Comparison of ENCODE assay signal across 1 cellular context in the genomic region with DNA sequence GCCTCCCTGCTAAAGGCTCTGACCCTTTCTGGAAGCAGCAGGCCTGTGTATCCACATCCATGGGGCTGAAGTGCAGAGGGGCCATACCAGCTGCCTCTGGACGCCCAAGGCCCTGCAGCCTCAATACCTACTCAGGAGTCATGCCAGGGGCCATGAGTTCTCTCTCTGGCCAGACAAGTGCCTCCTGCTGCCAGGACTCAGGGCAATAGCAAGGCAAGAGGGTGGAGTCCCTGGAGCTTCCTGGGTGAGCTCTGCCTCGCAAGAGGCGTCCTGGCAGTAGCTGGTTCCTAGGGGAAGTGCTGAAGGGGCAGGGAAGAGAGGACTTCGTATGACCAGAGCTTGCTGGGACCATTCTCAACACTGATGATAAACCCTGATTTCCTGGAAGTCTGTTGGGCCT.
TF ChIP-seq lines count a peak whose summit lies in the region.

No MANE protein-coding gene starts in this region.

TF ChIP-seq in GM23338, 12 proteins besides CTCF, POLR2A, EP300 and RAD21:
- TF ChIP-seq POLR2AphosphoS5 (IDR thresholded peaks at IDR 0.05; ENCODE audit: low read depth) (no peak), STAT1 (IDR thresholded peaks at IDR 0.05; ENCODE audit: unreplicated experiment) (no peak), ZNF114 (CRISPR knock-in tag; IDR thresholded peaks at IDR 0.05) (no peak), NANOG (IDR thresholded peaks at IDR 0.05; ENCODE audit: borderline replicate concordance) (no peak), JUNB (IDR thresholded peaks at IDR 0.05; ENCODE audit: unreplicated experiment) (no peak), CREB1 (CRISPR knock-in tag; IDR thresholded peaks at IDR 0.05; ENCODE audit: low read depth) (no peak), EZH2phosphoT487 (IDR thresholded peaks at IDR 0.05; ENCODE audit: unreplicated experiment) (no peak), EZH2 (IDR thresholded peaks at IDR 0.05; ENCODE audit: low read depth, unreplicated experiment) (no peak), REST (IDR thresholded peaks at IDR 0.05; ENCODE audit: unreplicated experiment) (no peak), ZNF331 (CRISPR knock-in tag; IDR thresholded peaks at IDR 0.05; ENCODE audit: low read depth) (no peak)
- TF ChIP-seq, protein P1, sequence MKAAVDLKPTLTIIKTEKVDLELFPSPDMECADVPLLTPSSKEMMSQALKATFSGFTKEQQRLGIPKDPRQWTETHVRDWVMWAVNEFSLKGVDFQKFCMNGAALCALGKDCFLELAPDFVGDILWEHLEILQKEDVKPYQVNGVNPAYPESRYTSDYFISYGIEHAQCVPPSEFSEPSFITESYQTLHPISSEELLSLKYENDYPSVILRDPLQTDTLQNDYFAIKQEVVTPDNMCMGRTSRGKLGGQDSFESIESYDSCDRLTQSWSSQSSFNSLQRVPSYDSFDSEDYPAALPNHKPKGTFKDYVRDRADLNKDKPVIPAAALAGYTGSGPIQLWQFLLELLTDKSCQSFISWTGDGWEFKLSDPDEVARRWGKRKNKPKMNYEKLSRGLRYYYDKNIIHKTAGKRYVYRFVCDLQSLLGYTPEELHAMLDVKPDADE (IDR thresholded peaks at IDR 0.05), result no peak
- TF ChIP-seq, protein P2, sequence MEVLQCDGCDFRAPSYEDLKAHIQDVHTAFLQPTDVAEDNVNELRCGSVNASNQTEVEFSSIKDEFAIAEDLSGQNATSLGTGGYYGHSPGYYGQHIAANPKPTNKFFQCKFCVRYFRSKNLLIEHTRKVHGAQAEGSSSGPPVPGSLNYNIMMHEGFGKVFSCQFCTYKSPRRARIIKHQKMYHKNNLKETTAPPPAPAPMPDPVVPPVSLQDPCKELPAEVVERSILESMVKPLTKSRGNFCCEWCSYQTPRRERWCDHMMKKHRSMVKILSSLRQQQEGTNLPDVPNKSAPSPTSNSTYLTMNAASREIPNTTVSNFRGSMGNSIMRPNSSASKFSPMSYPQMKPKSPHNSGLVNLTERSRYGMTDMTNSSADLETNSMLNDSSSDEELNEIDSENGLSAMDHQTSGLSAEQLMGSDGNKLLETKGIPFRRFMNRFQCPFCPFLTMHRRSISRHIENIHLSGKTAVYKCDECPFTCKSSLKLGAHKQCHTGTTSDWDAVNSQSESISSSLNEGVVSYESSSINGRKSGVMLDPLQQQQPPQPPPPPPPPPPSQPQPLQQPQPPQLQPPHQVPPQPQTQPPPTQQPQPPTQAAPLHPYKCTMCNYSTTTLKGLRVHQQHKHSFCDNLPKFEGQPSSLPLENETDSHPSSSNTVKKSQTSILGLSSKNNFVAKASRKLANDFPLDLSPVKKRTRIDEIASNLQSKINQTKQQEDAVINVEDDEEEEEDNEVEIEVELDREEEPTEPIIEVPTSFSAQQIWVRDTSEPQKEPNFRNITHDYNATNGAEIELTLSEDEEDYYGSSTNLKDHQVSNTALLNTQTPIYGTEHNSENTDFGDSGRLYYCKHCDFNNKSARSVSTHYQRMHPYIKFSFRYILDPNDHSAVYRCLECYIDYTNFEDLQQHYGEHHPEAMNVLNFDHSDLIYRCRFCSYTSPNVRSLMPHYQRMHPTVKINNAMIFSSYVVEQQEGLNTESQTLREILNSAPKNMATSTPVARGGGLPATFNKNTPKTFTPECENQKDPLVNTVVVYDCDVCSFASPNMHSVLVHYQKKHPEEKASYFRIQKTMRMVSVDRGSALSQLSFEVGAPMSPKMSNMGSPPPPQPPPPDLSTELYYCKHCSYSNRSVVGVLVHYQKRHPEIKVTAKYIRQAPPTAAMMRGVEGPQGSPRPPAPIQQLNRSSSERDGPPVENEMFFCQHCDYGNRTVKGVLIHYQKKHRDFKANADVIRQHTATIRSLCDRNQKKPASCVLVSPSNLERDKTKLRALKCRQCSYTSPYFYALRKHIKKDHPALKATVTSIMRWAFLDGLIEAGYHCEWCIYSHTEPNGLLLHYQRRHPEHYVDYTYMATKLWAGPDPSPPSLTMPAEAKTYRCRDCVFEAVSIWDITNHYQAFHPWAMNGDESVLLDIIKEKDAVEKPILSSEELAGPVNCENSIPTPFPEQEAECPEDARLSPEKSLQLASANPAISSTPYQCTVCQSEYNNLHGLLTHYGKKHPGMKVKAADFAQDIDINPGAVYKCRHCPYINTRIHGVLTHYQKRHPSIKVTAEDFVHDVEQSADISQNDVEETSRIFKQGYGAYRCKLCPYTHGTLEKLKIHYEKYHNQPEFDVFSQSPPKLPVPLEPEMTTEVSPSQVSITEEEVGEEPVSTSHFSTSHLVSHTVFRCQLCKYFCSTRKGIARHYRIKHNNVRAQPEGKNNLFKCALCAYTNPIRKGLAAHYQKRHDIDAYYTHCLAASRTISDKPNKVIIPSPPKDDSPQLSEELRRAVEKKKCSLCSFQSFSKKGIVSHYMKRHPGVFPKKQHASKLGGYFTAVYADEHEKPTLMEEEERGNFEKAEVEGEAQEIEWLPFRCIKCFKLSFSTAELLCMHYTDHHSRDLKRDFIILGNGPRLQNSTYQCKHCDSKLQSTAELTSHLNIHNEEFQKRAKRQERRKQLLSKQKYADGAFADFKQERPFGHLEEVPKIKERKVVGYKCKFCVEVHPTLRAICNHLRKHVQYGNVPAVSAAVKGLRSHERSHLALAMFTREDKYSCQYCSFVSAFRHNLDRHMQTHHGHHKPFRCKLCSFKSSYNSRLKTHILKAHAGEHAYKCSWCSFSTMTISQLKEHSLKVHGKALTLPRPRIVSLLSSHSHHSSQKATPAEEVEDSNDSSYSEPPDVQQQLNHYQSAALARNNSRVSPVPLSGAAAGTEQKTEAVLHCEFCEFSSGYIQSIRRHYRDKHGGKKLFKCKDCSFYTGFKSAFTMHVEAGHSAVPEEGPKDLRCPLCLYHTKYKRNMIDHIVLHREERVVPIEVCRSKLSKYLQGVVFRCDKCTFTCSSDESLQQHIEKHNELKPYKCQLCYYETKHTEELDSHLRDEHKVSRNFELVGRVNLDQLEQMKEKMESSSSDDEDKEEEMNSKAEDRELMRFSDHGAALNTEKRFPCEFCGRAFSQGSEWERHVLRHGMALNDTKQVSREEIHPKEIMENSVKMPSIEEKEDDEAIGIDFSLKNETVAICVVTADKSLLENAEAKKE (CRISPR knock-in tag; IDR thresholded peaks at IDR 0.05), result no peak
TF ChIP-seq in GM23338: peak in this region for 0.
